Comparison of ENCODE assay signal across 1 cellular context in genomic region chr12:57027805-57028153, GRCh38.
TF ChIP-seq lines count a peak whose summit lies in the region.

No MANE protein-coding gene starts in this region.

TF ChIP-seq in H1, 55 proteins besides CTCF, POLR2A, EP300 and RAD21:
- TF ChIP-seq KDM5A (IDR thresholded peaks at IDR 0.05; ENCODE audit: low read length): no peak
- no peak for TF ChIP-seq ATF2 (IDR thresholded peaks at IDR 0.05; ENCODE audit: low read length)
- no peak for TF ChIP-seq SP2 (IDR thresholded peaks at IDR 0.05; ENCODE audit: low read length)
- TF ChIP-seq MAX (IDR thresholded peaks at IDR 0.05): no peak
